ENCODE assay signal across 9 cellular contexts in the genomic region with DNA sequence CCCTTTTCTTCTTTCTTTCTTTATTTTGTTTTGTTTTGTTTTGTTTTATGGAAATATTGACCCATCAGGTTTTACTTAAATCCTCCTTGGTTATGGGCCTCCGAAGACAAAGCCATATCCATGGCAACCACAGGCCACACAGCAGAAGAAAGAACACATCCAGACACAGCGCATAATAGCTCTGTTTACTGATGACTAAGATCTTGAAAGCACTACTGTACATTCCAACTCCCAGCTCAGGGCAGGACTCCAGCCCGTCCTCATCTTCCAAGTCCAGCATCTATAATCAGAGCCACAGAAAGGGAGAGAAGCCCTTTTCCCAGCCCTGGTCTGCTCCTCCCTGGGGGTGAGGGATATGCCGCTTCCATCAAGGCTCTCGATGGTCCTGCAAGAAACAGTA.
DNase-seq lines count a peak whose midpoint lies in the region; ATAC-seq and TF ChIP-seq lines count a peak whose summit lies in the region.
"Had no signal": no experiment of that assay in that cellular context is flagged by ENCODE, and none has a peak within 500 bp of the region (broad histone marks: within the 10 kb centered on the region; RNA-seq: fewer than 3 reads in every experiment).

No MANE protein-coding gene starts in this region.

- no peak for TF ChIP-seq CTCF in HEK293 (tag by site-specific recombination; IDR thresholded peaks at IDR 0.05)
- no peak for TF ChIP-seq CTCF in astrocyte of the spinal cord (IDR thresholded peaks at IDR 0.05; ENCODE audit: low read depth, low read length)
- no peak for TF ChIP-seq CTCF in kidney epithelial cell (IDR thresholded peaks at IDR 0.05; ENCODE audit: insufficient read depth, low read length, poor library complexity, severe bottlenecking)
- no peak for TF ChIP-seq CTCF in stomach (IDR thresholded peaks at IDR 0.05)

- TF ChIP-seq POLR2A in stomach (IDR thresholded peaks at IDR 0.05), result no peak

- ATAC-seq in HG03280 (IDR thresholded peaks at IDR 0.05; ENCODE audit: unreplicated experiment), result no peak
- ATAC-seq: K562 had no signal

- H3K27me3 ChIP-seq in kidney epithelial cell (ENCODE audit: control insufficient read depth, insufficient read depth, low read length) (no peaks in the 10 kb centered on the region), stomach (no peaks in the 10 kb centered on the region)

- no peaks in the 10 kb centered on the region for H3K36me3 ChIP-seq in HEK293 (ENCODE audit: control insufficient read depth in 2 of 2, insufficient read depth in 1 of 2, low read length in 2 of 2)
- H3K36me3 ChIP-seq in kidney epithelial cell (ENCODE audit: control insufficient read depth, insufficient read depth, low read length), result no peaks in the 10 kb centered on the region
- no peaks in the 10 kb centered on the region for H3K36me3 ChIP-seq in stomach

- no peak overlapping the region for H3K27ac ChIP-seq in HEK293 (ENCODE audit: extremely low read depth, low read depth, low read length)
- H3K27ac ChIP-seq in stomach, result peak overlapping the region; percentile 67 to 89 (median 72)

- intact Hi-C loops in stomach (cut with DNase I; ENCODE audit: low total_unique reads), result loop anchor here (10.0 kb wide), 1 partner anchor 60 kb away; no protein-coding TSS in a partner anchor

- no peaks in the 10 kb centered on the region; the same call in 1 of the 2 replicates for H3K4me1 ChIP-seq in HEK293 (ENCODE audit: control insufficient read depth, insufficient read depth, low read length)
- H3K4me1 ChIP-seq in stomach, result peaks cover 25 to 49% (median 42%) of the 10 kb centered on the region in 4 donors

- TF ChIP-seq EP300 in stomach (IDR thresholded peaks at IDR 0.05), result no peak

- H3K9me3 ChIP-seq in HEK293 (ENCODE audit: control insufficient read depth, insufficient read depth, low read depth, low read length) (no peaks in the 10 kb centered on the region), stomach (no peaks in the 10 kb centered on the region)

- peak; percentile 98 for DNase-seq in astrocyte of the spinal cord (ENCODE audit: low read depth, low spot score)
- DNase-seq in kidney epithelial cell (ENCODE audit: low read depth), result peak; percentile 74
- DNase-seq in stomach, result peak; percentile 52
- DNase-seq in COLO668 (lab: John Stamatoyannopoulos, UW; ENCODE audit: unreplicated experiment), result no peak
- no peak for DNase-seq in RPMI8226
- DNase-seq in activated gamma-delta T cell treated with Interleukin-2 at 50 U/mL for 16 hours, result no peak

- 45 to 68% (median 60%) methylated on average over 5 of the region's 5 CpGs for WGBS in stomach, 5 donors

- CTCF ChIA-PET in HEK293 (lab: Yijun Ruan, JAX), result no interaction called here

- POLR2A ChIA-PET in HEK293 (lab: Yijun Ruan, JAX), result no interaction called here

- in situ Hi-C loops in astrocyte of the spinal cord (cut with HindIII; ENCODE audit: low sequenced_read_pairs), result no loop called here

- H3K4me3 ChIP-seq in HEK293 (ENCODE audit: low read depth, low read length) (no peak overlapping the region), astrocyte of the spinal cord (ENCODE audit: low read depth, low read length) (no peak overlapping the region), kidney epithelial cell (ENCODE audit: low read depth, low read length) (no peak overlapping the region), stomach (no peak overlapping the region)
- H3K4me3 ChIP-seq: K562 had no signal

TF ChIP-seq in HEK293, 187 proteins besides CTCF, POLR2A, EP300 and RAD21:
- TF ChIP-seq PBX3 (CRISPR knock-in tag; IDR thresholded peaks at IDR 0.05) (no peak), ZBTB17 (tag by site-specific recombination; IDR thresholded peaks at IDR 0.05) (0 out of 2 replicates have a peak, but pooled peaks have one; percentile 49)

Comparison
In these comparisons a context has a peak if more than half of its experiments do, and no peak if none do; other contexts are left out.
1. DNase-seq: peak in astrocyte of the spinal cord (single experiment), kidney epithelial cell (single experiment) and stomach (single experiment); none in COLO668 (single experiment), RPMI8226 (single experiment) and activated gamma-delta T cell treated with Interleukin-2 at 50 U/mL for 16 hours (single experiment).